Comparison of ENCODE assay signal across 7 cellular contexts in the genomic region with DNA sequence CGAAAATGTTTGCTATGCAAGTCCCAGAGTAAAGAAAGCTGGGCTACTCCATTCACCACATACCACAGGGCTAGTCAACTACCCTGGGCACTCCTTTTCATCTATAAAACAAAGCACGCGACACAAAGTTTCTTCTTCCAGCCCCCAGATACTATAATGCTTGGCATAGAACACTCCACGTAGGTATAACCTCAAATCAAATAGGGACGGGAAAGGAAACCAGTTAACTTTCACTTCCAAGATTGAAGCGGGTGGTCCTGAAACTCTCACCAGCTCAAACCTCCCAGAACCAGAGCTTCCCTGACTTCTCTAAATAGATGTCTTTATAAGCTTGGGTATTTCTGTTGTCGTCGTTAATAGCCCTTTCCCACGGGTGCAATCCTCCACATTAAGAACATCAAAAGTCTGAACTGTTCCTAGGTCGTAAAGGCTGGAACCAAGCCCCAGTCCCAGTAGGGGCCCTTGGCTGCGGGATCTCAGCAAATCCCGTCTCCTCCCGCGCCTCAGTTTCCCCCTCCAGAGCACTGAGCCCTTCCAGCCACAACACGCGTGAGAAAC. TPM values are rescaled to one million over a fixed set of nuclear protein-coding genes. Genes with fewer than 3 reads are reported as not detected.
DNase-seq lines count a peak whose midpoint lies in the region; ATAC-seq, FAIRE-seq and TF ChIP-seq lines count a peak whose summit lies in the region.

No MANE protein-coding gene starts in this region.

- TF ChIP-seq POLR2A in tibial nerve (IDR thresholded peaks at IDR 0.05), result no peak

- H3K27me3 ChIP-seq in lung (ENCODE audit: control insufficient read depth, insufficient read depth) (no peaks in the 10 kb centered on the region), tibial nerve (no peaks in the 10 kb centered on the region)

- H3K4me3 ChIP-seq in LNCaP clone FGC (ENCODE audit: low read depth, low read length) (peak overlapping the region; percentile 87), lung (peak overlapping the region; percentile 94), tibial nerve (peak overlapping the region; percentile 68 to 86 (median 75))

- peak; percentile 39 for FAIRE-seq in GM18507 (lab: Jason Lieb, UNC)

- ATAC-seq in lung (ENCODE audit: insufficient read depth, low FRiP score), result no peak

- 3 to 7% methylated on average over 16 of the region's 16 CpGs for WGBS in lung, 2 donors
- WGBS in tibial nerve, 2 donors, result 1 to 2% methylated on average over 16 of the region's 16 CpGs

- H3K27ac ChIP-seq in cingulate gyrus (ENCODE audit: low read depth, low read length), result peak overlapping the region; percentile 69
- H3K27ac ChIP-seq in lung (ENCODE audit: low read depth in 1 of 2, low read length in 1 of 2), result peak overlapping the region; percentile 96 to 97
- peak overlapping the region; percentile 38 to 86 (median 82) for H3K27ac ChIP-seq in tibial nerve

- no peaks in the 10 kb centered on the region for H3K9me3 ChIP-seq in lung (ENCODE audit: control insufficient read depth in 2 of 2, insufficient read depth in 1 of 2, low read length in 1 of 2)
- no peaks in the 10 kb centered on the region for H3K9me3 ChIP-seq in tibial nerve

- TF ChIP-seq CTCF in LNCaP clone FGC (IDR thresholded peaks at IDR 0.05; ENCODE audit: control insufficient read depth, extremely low read depth, insufficient read depth) (no peak), lung (IDR thresholded peaks at IDR 0.05; ENCODE audit: control extremely low read depth, extremely low read depth) (no peak), tibial nerve (IDR thresholded peaks at IDR 0.05) (no peak)

- H3K36me3 ChIP-seq in lung (ENCODE audit: control insufficient read depth in 2 of 2, insufficient read depth in 2 of 2, low read length in 2 of 2) (no peaks in the 10 kb centered on the region), tibial nerve (peaks cover 0 to 3% (median 0%) of the 10 kb centered on the region in 3 donors)

- no peaks in the 10 kb centered on the region for H3K4me1 ChIP-seq in lung (ENCODE audit: control insufficient read depth in 2 of 2, insufficient read depth in 2 of 2, low read length in 2 of 2)
- H3K4me1 ChIP-seq in tibial nerve, result peaks cover 0 to 17% (median 0%) of the 10 kb centered on the region in 4 donors

- TF ChIP-seq EP300 in tibial nerve (IDR thresholded peaks at IDR 0.05), result no peak

- DNase-seq in GM18507 (ENCODE audit: extremely low spot score, insufficient read length, low read depth) (no peak), LNCaP clone FGC (ENCODE audit: low read depth) (no peak), lung (ENCODE audit: low spot score) (no peak), tibial nerve (ENCODE audit: low spot score in 2 of 2) (no peak), NCI-H82 (lab: John Stamatoyannopoulos, UW) (no peak)
- DNase-seq in activated CD4-positive, alpha-beta T cell treated with anti-CD3 and anti-CD28 coated beads for 48 hours, result no peak

RNA-seq across cellular contexts. Expression of gene LGMN, which starts 0.6 kb away (rescaled TPM):
- total RNA-seq in lung (100 to 1,000 TPM; 122 to 151 TPM), tibial nerve (10 to 100 TPM; 61.8 to 77.3 (median 72.6) TPM)
- 100 to 1,000 TPM; 115 to 182 TPM for polyA plus RNA-seq in lung

RNA-seq across cellular contexts. Expression of gene GOLGA5, which starts 46.3 kb away (rescaled TPM):
- total RNA-seq in lung (10 to 100 TPM; 33.0 to 35.0 TPM), tibial nerve (10 to 100 TPM; 30.3 to 36.7 (median 33.7) TPM)
- polyA plus RNA-seq in lung, result 10 to 100 TPM; 26.9 to 36.9 TPM
